In genomic region chr22:20429254-20430100, GRCh38 we compare ENCODE assay signal across 8 cellular contexts.
DNase-seq lines count a peak whose midpoint lies in the region; FAIRE-seq and TF ChIP-seq lines count a peak whose summit lies in the region.

No MANE protein-coding gene starts in this region.

- no peaks in the 10 kb centered on the region for H3K9me3 ChIP-seq in OCI-LY3 (ENCODE audit: insufficient read depth, low read length)

- no peaks in the 10 kb centered on the region for H3K27me3 ChIP-seq in OCI-LY3 (ENCODE audit: low read depth, low read length)

- H3K4me3 ChIP-seq in OCI-LY3 (ENCODE audit: low read length): peak overlapping the region; percentile 74

- no peaks in the 10 kb centered on the region for H3K79me2 ChIP-seq in OCI-LY3 (ENCODE audit: low read length)

- no peaks in the 10 kb centered on the region for H3K36me3 ChIP-seq in OCI-LY3 (replicated peaks; ENCODE audit: low read depth, low read length)

- no peak for FAIRE-seq in GM19239 (lab: Jason Lieb, UNC)

- no peak overlapping the region for H3K27ac ChIP-seq in OCI-LY3 (ENCODE audit: low read length)

- no peaks in the 10 kb centered on the region for H4K20me1 ChIP-seq in OCI-LY3 (ENCODE audit: insufficient read depth, low read length)

- no peaks in the 10 kb centered on the region for H3K4me1 ChIP-seq in OCI-LY3 (ENCODE audit: low read length)

- no peak overlapping the region for H3K9ac ChIP-seq in OCI-LY3 (ENCODE audit: low read length)

- peak; percentile 95 for DNase-seq in GM19239 (ENCODE audit: insufficient read length, low spot score)
- peak; percentile 65 for DNase-seq in activated gamma-delta T cell (lab: John Stamatoyannopoulos, UW)
- peak; percentile 93 for DNase-seq in iPS-NIHi11 (ENCODE audit: low spot score)
- DNase-seq in stimulated activated CD4-positive, alpha-beta T cell treated with anti-CD3 and anti-CD28 coated beads, TNF-alpha, amount 100 ng/mL, for 24 hours (ENCODE audit: low read depth in 3 of 3): peak; percentile 52 to 81 (median 54)
- no peak for DNase-seq in NCI-H2196 (lab: John Stamatoyannopoulos, UW; ENCODE audit: unreplicated experiment)
- no peak for DNase-seq in NCI-H82 (lab: John Stamatoyannopoulos, UW)
- no peak for DNase-seq in NCI-H187 treated with DMSO at 0.1 percent for 48 hours (lab: John Stamatoyannopoulos, UW)

- TF ChIP-seq CTCF in OCI-LY3 (IDR thresholded peaks at IDR 0.05; ENCODE audit: low read depth, low read length): no peak

- H3K4me2 ChIP-seq in OCI-LY3 (ENCODE audit: low read length): peak overlapping the region; percentile 52

- H2AFZ ChIP-seq in OCI-LY3 (ENCODE audit: low read depth, low read length): no peak overlapping the region; the same call in 1 of the 2 replicates

Comparison
In these comparisons a context has a peak if more than half of its experiments do, and no peak if none do; other contexts are left out.
1. DNase-seq: peak in GM19239 (single experiment), activated gamma-delta T cell (single experiment), iPS-NIHi11 (single experiment) and stimulated activated CD4-positive, alpha-beta T cell treated with anti-CD3 and anti-CD28 coated beads, TNF-alpha, amount 100 ng/mL, for 24 hours (3 of 3); none in NCI-H2196 (single experiment), NCI-H82 (single experiment) and NCI-H187 treated with DMSO at 0.1 percent for 48 hours (single experiment).